In the genomic region with DNA sequence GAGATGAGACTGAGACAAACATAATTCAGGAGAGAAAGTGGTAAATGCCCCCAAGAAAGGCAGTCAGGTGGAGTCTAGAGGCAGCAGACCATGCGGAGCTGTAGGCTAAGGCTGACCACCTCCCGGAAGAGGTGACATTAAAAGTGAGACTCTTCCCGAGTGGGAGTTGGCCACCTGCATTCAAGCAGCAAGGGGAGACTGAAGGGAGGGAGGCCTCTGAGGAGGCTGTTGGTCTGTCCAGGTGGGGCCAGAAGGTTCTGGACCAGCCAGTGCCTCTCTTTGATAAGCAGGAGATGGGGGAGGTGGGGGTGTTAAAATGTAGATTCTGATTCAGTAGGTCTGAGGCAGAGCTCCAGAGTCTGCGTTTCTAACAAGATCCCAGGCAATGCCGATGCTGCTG, we compare ENCODE assay signal across 29 cellular contexts. TPM values are rescaled to one million over a fixed set of nuclear protein-coding genes. Genes with fewer than 3 reads are reported as not detected.
A peak's percentile ranks its signal among the peaks of the same experiment; 100 is the strongest.
DNase-seq lines count a peak whose midpoint lies in the region; ATAC-seq and TF ChIP-seq lines count a peak whose summit lies in the region.
"Had no signal": no experiment of that assay in that cellular context is flagged by ENCODE, and none has a peak within 500 bp of the region (broad histone marks: within the 10 kb centered on the region; RNA-seq: fewer than 3 reads in every experiment).

No MANE protein-coding gene starts in this region.

- H3K4me1 Mint-ChIP-seq in CD4-positive, alpha-beta T cell (ENCODE audit: low read depth), result peaks cover 83% of the 10 kb centered on the region
- peaks cover 72% of the 10 kb centered on the region for H3K4me1 Mint-ChIP-seq in activated CD4-positive, alpha-beta memory T cell treated with anti-CD3 and anti-CD28 coated beads for 36 hours (ENCODE audit: low read depth)

- H3K36me3 ChIP-seq in BLaER1 (no peaks in the 10 kb centered on the region), iPS-18a (ENCODE audit: control insufficient read depth, low read depth, low read length) (no peaks in the 10 kb centered on the region)
- H3K36me3 ChIP-seq: lower lobe of right lung, prostate gland, sigmoid colon, stomach, tibial artery had no signal

- TF ChIP-seq CTCF in CD4-positive, alpha-beta T cell (IDR thresholded peaks at IDR 0.05), result no peak

- no peak overlapping the region for H3K4me3 ChIP-seq in BLaER1
- H3K4me3 ChIP-seq in iPS-18a (ENCODE audit: low read length), result peak overlapping the region; percentile 56
- H3K4me3 ChIP-seq: lower lobe of right lung, mucosa of descending colon, prostate gland had no signal

- H3K27me3 Mint-ChIP-seq in CD4-positive, alpha-beta T cell, result no peaks in the 10 kb centered on the region
- no peaks in the 10 kb centered on the region for H3K27me3 Mint-ChIP-seq in activated CD4-positive, alpha-beta memory T cell treated with anti-CD3 and anti-CD28 coated beads for 36 hours

- H3K9me3 ChIP-seq in BLaER1 (no peaks in the 10 kb centered on the region), iPS-18a (ENCODE audit: control insufficient read depth, low read depth, low read length) (no peaks in the 10 kb centered on the region)
- H3K9me3 ChIP-seq in CD4-positive, alpha-beta T cell (ENCODE audit: control insufficient read depth, low read length), result no peaks in the 10 kb centered on the region
- H3K9me3 ChIP-seq: lower lobe of right lung, mucosa of descending colon, prostate gland, sigmoid colon, stomach, tibial artery had no signal

- no peaks in the 10 kb centered on the region for H4K20me1 ChIP-seq in BLaER1

- intact Hi-C loops in CD4-positive, alpha-beta T cell (cut with DNase I, micrococcal nuclease), result no loop called here
- intact Hi-C loops in activated CD4-positive, alpha-beta memory T cell treated with anti-CD3 and anti-CD28 coated beads for 36 hours (cut with micrococcal nuclease), result no loop called here

- H3K4me2 ChIP-seq in BLaER1, result peak overlapping the region; percentile 11; the same call in 1 of the 2 replicates

- H3K9ac ChIP-seq in BLaER1, result no peak overlapping the region
- H3K9ac ChIP-seq in iPS-18a (ENCODE audit: low read length), result no peak overlapping the region

- CTCF ChIA-PET in CD4-positive, alpha-beta T cell (lab: Charles Lee), result no interaction called here
- CTCF ChIA-PET in activated CD4-positive, alpha-beta memory T cell treated with anti-CD3 and anti-CD28 coated beads for 36 hours (lab: Charles Lee), result interaction anchor here (1.4 kb wide), 1 partner anchor 39 kb away, joined by 3 read pairs; no protein-coding TSS in a partner anchor

- POLR2A ChIA-PET in CD4-positive, alpha-beta T cell (lab: Charles Lee), result interaction anchor here (1.1 to 3.2 kb wide), 4 partner anchors 15 to 38 kb away, joined by 4 to 14 read pairs (median 5); a partner anchor contains a TSS
- POLR2A ChIA-PET in activated CD4-positive, alpha-beta memory T cell treated with anti-CD3 and anti-CD28 coated beads for 36 hours (lab: Charles Lee), result no interaction called here

- peak overlapping the region; percentile 42 for H3K4me3 Mint-ChIP-seq in CD4-positive, alpha-beta T cell
- H3K4me3 Mint-ChIP-seq in activated CD4-positive, alpha-beta memory T cell treated with anti-CD3 and anti-CD28 coated beads for 36 hours, result no peak overlapping the region

- H3K27ac Mint-ChIP-seq in CD4-positive, alpha-beta T cell, result peak overlapping the region; percentile 92
- H3K27ac Mint-ChIP-seq in activated CD4-positive, alpha-beta memory T cell treated with anti-CD3 and anti-CD28 coated beads for 36 hours, result peak overlapping the region; percentile 61

- H3K27me3 ChIP-seq in BLaER1 (peaks cover 48% of the 10 kb centered on the region), iPS-18a (ENCODE audit: control insufficient read depth, insufficient read depth, low read length) (peaks cover 95% of the 10 kb centered on the region)
- no peaks in the 10 kb centered on the region for H3K27me3 ChIP-seq in CD4-positive, alpha-beta T cell (ENCODE audit: control insufficient read depth, insufficient read depth, low read length)

- ATAC-seq in CD4-positive, alpha-beta T cell (ENCODE audit: poor library complexity), result no peak
- ATAC-seq: mucosa of descending colon had no signal

- peaks cover 93% of the 10 kb centered on the region for H3K36me3 Mint-ChIP-seq in CD4-positive, alpha-beta T cell (ENCODE audit: low read depth)
- peaks cover 82% of the 10 kb centered on the region for H3K36me3 Mint-ChIP-seq in activated CD4-positive, alpha-beta memory T cell treated with anti-CD3 and anti-CD28 coated beads for 36 hours

- H3K27ac ChIP-seq in BLaER1 (no peak overlapping the region), iPS-18a (ENCODE audit: low read length) (no peak overlapping the region)
- H3K27ac ChIP-seq in CD4-positive, alpha-beta T cell (ENCODE audit: low read depth, low read length), result no peak overlapping the region
- H3K27ac ChIP-seq: HL-60, lower lobe of right lung, prostate gland, sigmoid colon, stomach, tibial artery had no signal

- no peaks in the 10 kb centered on the region for H3K9me3 Mint-ChIP-seq in CD4-positive, alpha-beta T cell
- no peaks in the 10 kb centered on the region for H3K9me3 Mint-ChIP-seq in activated CD4-positive, alpha-beta memory T cell treated with anti-CD3 and anti-CD28 coated beads for 36 hours
- H3K9me3 Mint-ChIP-seq: neural crest cell had no signal

- H3K4me1 ChIP-seq in BLaER1 (peaks cover 59% of the 10 kb centered on the region), iPS-18a (ENCODE audit: control insufficient read depth, low read depth, low read length) (no peaks in the 10 kb centered on the region)
- H3K4me1 ChIP-seq: prostate gland had no signal

- no peak for DNase-seq in CD4-positive, alpha-beta T cell
- DNase-seq in activated CD4-positive, alpha-beta memory T cell treated with anti-CD3 and anti-CD28 coated beads for 36 hours, result no peak
- DNase-seq in DMS153 treated with DMSO at 0.1 percent for 48 hours (lab: John Stamatoyannopoulos, UW; ENCODE audit: unreplicated experiment) (no peak), NCI-H226 (no peak), NCI-H2107 treated with DMSO at 0.1 percent for 48 hours (lab: John Stamatoyannopoulos, UW; ENCODE audit: unreplicated experiment) (no peak)
- DNase-seq: activated CD4-positive, CD25-positive, alpha-beta regulatory T cell treated with anti-CD3 and anti-CD28 coated beads, Interleukin-2, amount 50 U/mL, for 72 hours; activated gamma-delta T cell; central memory CD4-positive, alpha-beta T cell; dermis blood vessel endothelial cell; DND-41; HCEC 1CT; Kasumi-1; lower lobe of right lung; mucosa of descending colon; MV-4-11; NCI-H510A treated with DMSO at 0.1 percent for 48 hours; NK-92 treated with Interleukin-12 subunit alpha and Interleukin-12 subunit beta, amount 100 ng/mL, for 24 hours; SHP77; sigmoid colon; stimulated activated CD4-positive, alpha-beta T cell treated with anti-CD3 and anti-CD28 coated beads, Interleukin-15, amount 100 ng/mL, for 24 hours; stomach had no signal

RNA-seq across cellular contexts. Expression of a gene that starts 37.5 kb away (rescaled TPM):
- 100 to 1,000 TPM; 814 to 827 TPM for total RNA-seq in CD4-positive, alpha-beta T cell
- total RNA-seq in activated CD4-positive, alpha-beta memory T cell treated with anti-CD3 and anti-CD28 coated beads for 36 hours, result 100 to 1,000 TPM; 271 to 279 TPM
- total RNA-seq: dermis blood vessel endothelial cell, fibroblast of lung, HepG2 had no signal

RNA-seq across cellular contexts. Expression of a gene that starts 57.0 kb away (rescaled TPM):
- total RNA-seq in CD4-positive, alpha-beta T cell, result 10 to 100 TPM; 10.5 to 11.9 TPM
- 1 to 10 TPM; 1.3 to 1.8 TPM for total RNA-seq in activated CD4-positive, alpha-beta memory T cell treated with anti-CD3 and anti-CD28 coated beads for 36 hours

Comparison
In these comparisons a context has a peak if more than half of its experiments do, and no peak if none do; other contexts are left out.
1. RNA of a gene that starts 57.0 kb away (total RNA-seq): 10.5 to 11.9 TPM in CD4-positive, alpha-beta T cell; 1.3 to 1.8 TPM in activated CD4-positive, alpha-beta memory T cell treated with anti-CD3 and anti-CD28 coated beads for 36 hours; every median in the first group is over 4 times any median in the second.